ENCODE assay signal across 20 cellular contexts in genomic region chr10:95248989-95249388, GRCh38. TPM values are rescaled to one million over a fixed set of nuclear protein-coding genes. Genes with fewer than 3 reads are reported as not detected.
A peak's percentile ranks its signal among the peaks of the same experiment; 100 is the strongest.
DNase-seq lines count a peak whose midpoint lies in the region; ATAC-seq, FAIRE-seq and TF ChIP-seq lines count a peak whose summit lies in the region.
"Had no signal": no experiment of that assay in that cellular context is flagged by ENCODE, and none has a peak within 500 bp of the region (broad histone marks: within the 10 kb centered on the region; RNA-seq: fewer than 3 reads in every experiment).

No MANE protein-coding gene starts in this region.

- no peaks in the 10 kb centered on the region for H3K9me3 Mint-ChIP-seq in Caco-2 (ENCODE audit: unreplicated experiment)
- H3K9me3 Mint-ChIP-seq in CD4-positive, alpha-beta T cell, result no peaks in the 10 kb centered on the region
- H3K9me3 Mint-ChIP-seq: activated T-helper 2 cell treated with anti-CD3 and anti-CD28 coated beads, Interferon-gamma antibody, Interleukin-2, Interleukin-4, amounts not matched to agents 10 μg/mL and 5 μg/mL and 100 μg/mL, durations not matched to agents 14 hours and 24 hours and 36 hours; nephron; T-helper 2 cell treated with Interferon-gamma antibody and Interleukin-4, amounts not matched to agents 5 μg/mL and 100 μg/mL, for 36 hours had no signal

- H3K4me3 Mint-ChIP-seq in Caco-2 (ENCODE audit: unreplicated experiment), result no peak overlapping the region
- no peak overlapping the region for H3K4me3 Mint-ChIP-seq in CD4-positive, alpha-beta T cell
- H3K4me3 Mint-ChIP-seq: nephron; T-helper 2 cell treated with Interferon-gamma antibody and Interleukin-4, amounts not matched to agents 5 μg/mL and 100 μg/mL, for 36 hours had no signal

- POLR2A ChIA-PET in Caco-2 (lab: Charles Lee), result no interaction called here
- POLR2A ChIA-PET in CD4-positive, alpha-beta T cell (lab: Charles Lee), result no interaction called here

- CTCF ChIA-PET in Caco-2 (lab: Charles Lee), result interaction anchor here (0.8 to 4.2 kb wide), 2 partner anchors 16 to 114 kb away, joined by 3 to 64 read pairs; no protein-coding TSS in a partner anchor
- CTCF ChIA-PET in CD4-positive, alpha-beta T cell (lab: Charles Lee), result no interaction called here

- TF ChIP-seq POLR2A in body of pancreas (IDR thresholded peaks at IDR 0.05), result no peak

- peaks cover 61% of the 10 kb centered on the region for H3K79me2 ChIP-seq in keratinocyte (ENCODE audit: control insufficient read depth, insufficient read depth, low read length)

- FAIRE-seq in keratinocyte (lab: Jason Lieb, UNC), result no peak

- intact Hi-C loops in Caco-2 (cut with micrococcal nuclease; ENCODE audit: unreplicated experiment), result loop anchor here (5.0 kb wide), 1 partner anchor 353 kb away; no protein-coding TSS in a partner anchor
- intact Hi-C loops in psoas muscle (cut with DNase I), result loop anchor here in 1 of 2 donors (5.0 kb wide), 1 partner anchor 38 kb away; no protein-coding TSS in a partner anchor
- intact Hi-C loops in body of pancreas (cut with DNase I), result loop anchor here (10.0 kb wide), 2 partner anchors 64 to 114 kb away; no protein-coding TSS in a partner anchor
- intact Hi-C loops in CD4-positive, alpha-beta T cell (cut with DNase I, micrococcal nuclease), result loop anchor here in 1 of 2 experiments (10.0 kb wide), 1 partner anchor 356 kb away; no protein-coding TSS in a partner anchor

- no peaks in the 10 kb centered on the region for H3K27me3 ChIP-seq in Caco-2 (replicated peaks; ENCODE audit: control insufficient read depth, insufficient read depth, low read length)
- H3K27me3 ChIP-seq in keratinocyte (ENCODE audit: control insufficient read depth, extremely low read depth, insufficient read depth, low read length), result no peaks in the 10 kb centered on the region
- H3K27me3 ChIP-seq in psoas muscle (ENCODE audit: insufficient read depth in 3 of 3, low read length in 2 of 3), result no peaks in the 10 kb centered on the region
- no peaks in the 10 kb centered on the region for H3K27me3 ChIP-seq in body of pancreas
- no peaks in the 10 kb centered on the region for H3K27me3 ChIP-seq in CD4-positive, alpha-beta T cell (ENCODE audit: control insufficient read depth, insufficient read depth, low read length)

- dilution Hi-C loops in keratinocyte (cut with MboI; ENCODE audit: extremely low pct_ligation_motif_present, low sequenced_read_pairs), result no loop called here

- ATAC-seq in psoas muscle, result peak in 3 of 4 donors; percentile 48 to 75 (median 69)
- ATAC-seq in HG02852 (IDR thresholded peaks at IDR 0.05; ENCODE audit: unreplicated experiment), result no peak
- no peak for ATAC-seq in body of pancreas
- no peak for ATAC-seq in CD4-positive, alpha-beta T cell (ENCODE audit: poor library complexity)
- ATAC-seq: activated CD4-positive, CD25-positive, alpha-beta regulatory T cell treated with anti-CD3 and anti-CD28 coated beads, Interleukin-2, amount 50 U/mL, for 24 hours had no signal

- H3K9me3 ChIP-seq in Caco-2 (no peaks in the 10 kb centered on the region), keratinocyte (ENCODE audit: control insufficient read depth, low read depth, low read length) (no peaks in the 10 kb centered on the region), psoas muscle (no peaks in the 10 kb centered on the region), body of pancreas (no peaks in the 10 kb centered on the region)
- no peaks in the 10 kb centered on the region for H3K9me3 ChIP-seq in CD4-positive, alpha-beta T cell (ENCODE audit: control insufficient read depth, low read length)

- H3K4me1 ChIP-seq in Caco-2 (peaks cover 36% of the 10 kb centered on the region), keratinocyte (ENCODE audit: control insufficient read depth, extremely low read depth, insufficient read depth, low read length) (peaks cover 27% of the 10 kb centered on the region), psoas muscle (peaks cover 53% of the 10 kb centered on the region), body of pancreas (peaks cover 17% of the 10 kb centered on the region)

- peaks cover 6% of the 10 kb centered on the region for H3K36me3 ChIP-seq in Caco-2 (ENCODE audit: control insufficient read depth, insufficient read depth, low read length)
- H3K36me3 ChIP-seq in keratinocyte (ENCODE audit: control insufficient read depth in 2 of 2, extremely low read depth in 1 of 2, insufficient read depth in 2 of 2, low read length in 2 of 2), result peaks cover 31 to 40% of the 10 kb centered on the region in 2 experiments
- H3K36me3 ChIP-seq in psoas muscle (ENCODE audit: insufficient read depth in 1 of 2, low read depth in 1 of 2), result peaks cover 0 to 28% of the 10 kb centered on the region in 2 donors
- peaks cover 0 to 10% of the 10 kb centered on the region in 2 donors for H3K36me3 ChIP-seq in body of pancreas (replicated peaks in 1 of 2; ENCODE audit: insufficient read depth in 1 of 2, low read depth in 2 of 2)

- H3K27me3 Mint-ChIP-seq in Caco-2 (ENCODE audit: insufficient read depth, unreplicated experiment), result no peaks in the 10 kb centered on the region
- H3K27me3 Mint-ChIP-seq in CD4-positive, alpha-beta T cell, result peaks cover 26% of the 10 kb centered on the region

- peaks cover 93% of the 10 kb centered on the region for H3K36me3 Mint-ChIP-seq in Caco-2 (ENCODE audit: insufficient read depth, unreplicated experiment)
- H3K36me3 Mint-ChIP-seq in CD4-positive, alpha-beta T cell (ENCODE audit: low read depth), result no peaks in the 10 kb centered on the region

- H3K27ac Mint-ChIP-seq in Caco-2 (ENCODE audit: unreplicated experiment), result peak overlapping the region; percentile 84
- H3K27ac Mint-ChIP-seq in CD4-positive, alpha-beta T cell, result no peak overlapping the region
- H3K27ac Mint-ChIP-seq: activated T-helper 2 cell treated with anti-CD3 and anti-CD28 coated beads, Interferon-gamma antibody, Interleukin-2, Interleukin-4, amounts not matched to agents 10 μg/mL and 5 μg/mL and 100 μg/mL, durations not matched to agents 14 hours and 24 hours and 36 hours; nephron; T-helper 2 cell treated with Interferon-gamma antibody and Interleukin-4, amounts not matched to agents 5 μg/mL and 100 μg/mL, for 36 hours had no signal

- no peak overlapping the region for H3K9ac ChIP-seq in keratinocyte (ENCODE audit: control insufficient read depth, extremely low read depth, insufficient read depth, low read length)

- no peaks in the 10 kb centered on the region for H4K20me1 ChIP-seq in keratinocyte (ENCODE audit: control insufficient read depth, extremely low read depth, insufficient read depth, low read length)

- no peak overlapping the region for H2AFZ ChIP-seq in keratinocyte (ENCODE audit: control insufficient read depth, low read length)

- H3K27ac ChIP-seq in coronary artery (peak overlapping the region; percentile 5 to 82), keratinocyte (ENCODE audit: control insufficient read depth, insufficient read depth, low read length) (peak overlapping the region; percentile 73), psoas muscle (peak overlapping the region; percentile 59), body of pancreas (no peak overlapping the region)
- H3K27ac ChIP-seq in CD4-positive, alpha-beta T cell (ENCODE audit: low read depth, low read length), result no peak overlapping the region

- no TSS peak for BruUV-seq in Caco-2 (replicated peaks; lab: Mats Ljungman, UMichigan)

- H3K9me1 ChIP-seq in keratinocyte (ENCODE audit: control insufficient read depth, extremely low read depth, insufficient read depth, low read length), result no peaks in the 10 kb centered on the region

- H3K4me3 ChIP-seq in Caco-2 (ENCODE audit: low read depth, low read length), result no peak overlapping the region
- no peak overlapping the region for H3K4me3 ChIP-seq in coronary artery
- no peak overlapping the region for H3K4me3 ChIP-seq in keratinocyte (ENCODE audit: control insufficient read depth in 2 of 3, extremely low read depth in 1 of 3, insufficient read depth in 2 of 3, low read depth in 1 of 3, low read length in 3 of 3)
- no peak overlapping the region for H3K4me3 ChIP-seq in psoas muscle
- no peak overlapping the region for H3K4me3 ChIP-seq in body of pancreas

- peaks cover 46% of the 10 kb centered on the region for H3K4me1 Mint-ChIP-seq in Caco-2 (ENCODE audit: low read depth, unreplicated experiment)
- H3K4me1 Mint-ChIP-seq in CD4-positive, alpha-beta T cell (ENCODE audit: low read depth), result no peaks in the 10 kb centered on the region

- no peak overlapping the region for H3K4me2 ChIP-seq in keratinocyte (ENCODE audit: control insufficient read depth, extremely low read depth, insufficient read depth, low read depth, low read length)

- WGBS in psoas muscle, 3 donors, result 38 to 68% (median 38%) methylated on average over 3 of the region's 3 CpGs
- 80 to 87% methylated on average over 3 of the region's 3 CpGs for WGBS in body of pancreas, 2 donors

- DNase-seq in Caco-2 (no peak), coronary artery (ENCODE audit: low spot score) (no peak), keratinocyte (ENCODE audit: low read depth, low spot score) (no peak), psoas muscle (peak in 1 of 2 donors; percentile 73), body of pancreas (no peak), NCI-H345 (lab: John Stamatoyannopoulos, UW) (no peak)
- no peak for DNase-seq in CD4-positive, alpha-beta T cell
- DNase-seq: Calu3; mammary epithelial cell; NCI-H1048; NCI-H2081 treated with DMSO at 0.1 percent for 48 hours; NCI-H510A treated with DMSO at 0.1 percent for 48 hours; stimulated activated naive CD4-positive, alpha-beta T cell had no signal

- TF ChIP-seq CTCF in Caco-2 (IDR thresholded peaks at IDR 0.05; ENCODE audit: insufficient read depth in 1 of 2, low read depth in 1 of 2, low read length in 1 of 2, severe bottlenecking in 1 of 2, unreplicated experiment in 1 of 2) (no peak), coronary artery (IDR thresholded peaks at IDR 0.05) (no peak), keratinocyte (optimal IDR thresholded peaks at IDR 0.05 in 1 of 3, IDR thresholded peaks at IDR 0.05 in 1 of 3, conservative IDR thresholded peaks at IDR 0.05 in 1 of 3; ENCODE audit: extremely low read depth in 1 of 3, insufficient read depth in 2 of 3, low read length in 3 of 3) (no peak), psoas muscle (IDR thresholded peaks at IDR 0.05) (no peak), body of pancreas (IDR thresholded peaks at IDR 0.05) (no peak)
- no peak for TF ChIP-seq CTCF in CD4-positive, alpha-beta T cell (IDR thresholded peaks at IDR 0.05)

RNA-seq across cellular contexts. Expression of gene PDLIM1, which starts 41.8 kb away (rescaled TPM):
- total RNA-seq in Caco-2 (2022), result 417 and 506 TPM in 2 replicates
- polyA plus RNA-seq in keratinocyte, result 200 to 450 TPM (median 298 TPM) in 3 replicates
- 152 TPM for polyA plus RNA-seq in keratinocyte (2011; ENCODE audit: low read depth)
- polyA plus RNA-seq in keratinocyte (2011; cell fraction: cytosol; rRNA removed), result 550 and 564 TPM in 2 replicates
- 299 and 342 TPM in 2 replicates for polyA plus RNA-seq in keratinocyte (2011; cell fraction: nucleus; rRNA removed)
- 367 and 421 TPM in 2 replicates for polyA plus RNA-seq in keratinocyte (2012; ENCODE audit: low replicate concordance)
- polyA minus RNA-seq in keratinocyte, result 372 to 462 TPM (median 381 TPM) in 3 replicates
- polyA minus RNA-seq in keratinocyte (2011; cell fraction: cytosol; rRNA and poly(A)+ RNA removed), result 329 TPM
- 92.1 and 192 TPM in 2 replicates for polyA minus RNA-seq in keratinocyte (2011; cell fraction: nucleus; rRNA and poly(A)+ RNA removed)
- total RNA-seq in psoas muscle, result 100 to 1,000 TPM; 267 to 504 (median 329) TPM
- polyA plus RNA-seq in psoas muscle, result 100 to 1,000 TPM in 2 of 3 donors, 10 to 100 TPM in 1; 97.3 to 493 (median 311) TPM
- total RNA-seq in body of pancreas, result 10 to 100 TPM; 41.5 to 66.2 TPM
- under 1 TPM; 0.41 to 0.75 TPM for total RNA-seq in CD4-positive, alpha-beta T cell
- total RNA-seq: G401 had no signal

RNA-seq across cellular contexts. Expression of gene ACSM6, which starts 55.0 kb away (rescaled TPM):
- total RNA-seq in Caco-2 (2022), result not detected in 2 replicates
- 0.04 TPM in 1 of 3 replicates, not detected in the others for polyA plus RNA-seq in keratinocyte
- not detected for polyA plus RNA-seq in keratinocyte (2011; ENCODE audit: low read depth)
- not detected in 2 replicates for polyA plus RNA-seq in keratinocyte (2011; cell fraction: cytosol; rRNA removed)
- not detected in 2 replicates for polyA plus RNA-seq in keratinocyte (2011; cell fraction: nucleus; rRNA removed)
- polyA plus RNA-seq in keratinocyte (2012; ENCODE audit: low replicate concordance), result not detected in 2 replicates
- polyA minus RNA-seq in keratinocyte, result not detected in 3 replicates
- polyA minus RNA-seq in keratinocyte (2011; cell fraction: cytosol; rRNA and poly(A)+ RNA removed), result not detected
- not detected in 2 replicates for polyA minus RNA-seq in keratinocyte (2011; cell fraction: nucleus; rRNA and poly(A)+ RNA removed)
- total RNA-seq in psoas muscle, result not detected
- not detected for polyA plus RNA-seq in psoas muscle
- 1 to 10 TPM in 1 of 2 donors, under 1 TPM in 1; 0.52 to 9.6 TPM for total RNA-seq in body of pancreas
- total RNA-seq in CD4-positive, alpha-beta T cell, result not detected
- total RNA-seq: activated T-helper 2 cell treated with anti-CD3 and anti-CD28 coated beads, Interferon-gamma antibody, Interleukin-2, Interleukin-4, amounts not matched to agents 10 μg/mL and 5 μg/mL and 100 μg/mL, durations not matched to agents 14 hours and 24 hours and 36 hours; Calu3; G401; mammary epithelial cell; SK-MEL-5 had no signal
- polyA plus RNA-seq: mammary epithelial cell had no signal

Comparison
In these comparisons a context has a peak if more than half of its experiments do, and no peak if none do; other contexts are left out.
1. H3K27ac ChIP-seq: peak in coronary artery (2 of 2), keratinocyte (single experiment) and psoas muscle (single experiment); none in body of pancreas (0 of 4) and CD4-positive, alpha-beta T cell (single experiment).
2. ATAC-seq: peak in psoas muscle (3 of 4); none in HG02852 (single experiment), body of pancreas (single experiment) and CD4-positive, alpha-beta T cell (single experiment).
3. RNA of gene PDLIM1, which starts 41.8 kb away (total RNA-seq): 417 to 506 TPM in Caco-2, 267 to 504 TPM in psoas muscle and 41.5 to 66.2 TPM in body of pancreas; 0.41 to 0.75 TPM in CD4-positive, alpha-beta T cell; every median in the first group is over 10 times any median in the second.